ENCODE assay signal across 1 cellular context in genomic region chr1:154344977-154345837, GRCh38.
TF ChIP-seq lines count a peak whose summit lies in the region.

No MANE protein-coding gene starts in this region.

TF ChIP-seq in GM12878, 131 proteins besides CTCF, POLR2A, EP300 and RAD21 (continued from another document):
- TF ChIP-seq BHLHE40 (IDR thresholded peaks at IDR 0.05; ENCODE audit: borderline replicate concordance in 1 of 2, low read depth in 2 of 2, low read length in 1 of 2) (no peak), MTA3 (IDR thresholded peaks at IDR 0.05; ENCODE audit: borderline replicate concordance, low read length) (no peak), SREBF2 (IDR thresholded peaks at IDR 0.05; ENCODE audit: low read length) (no peak), TCF12 (IDR thresholded peaks at IDR 0.05; ENCODE audit: low read depth, low read length) (no peak), ZSCAN29 (IDR thresholded peaks at IDR 0.05) (no peak), CBFB (IDR thresholded peaks at IDR 0.05; ENCODE audit: low read depth) (no peak), MAX (IDR thresholded peaks at IDR 0.05; ENCODE audit: low read depth, low read length) (no peak), CREM (IDR thresholded peaks at IDR 0.05; ENCODE audit: low read depth) (no peak), GABPA (IDR thresholded peaks at IDR 0.05; ENCODE audit: low read depth) (no peak), ZBTB33 (IDR thresholded peaks at IDR 0.05) (no peak)
- TF ChIP-seq, protein P1, sequence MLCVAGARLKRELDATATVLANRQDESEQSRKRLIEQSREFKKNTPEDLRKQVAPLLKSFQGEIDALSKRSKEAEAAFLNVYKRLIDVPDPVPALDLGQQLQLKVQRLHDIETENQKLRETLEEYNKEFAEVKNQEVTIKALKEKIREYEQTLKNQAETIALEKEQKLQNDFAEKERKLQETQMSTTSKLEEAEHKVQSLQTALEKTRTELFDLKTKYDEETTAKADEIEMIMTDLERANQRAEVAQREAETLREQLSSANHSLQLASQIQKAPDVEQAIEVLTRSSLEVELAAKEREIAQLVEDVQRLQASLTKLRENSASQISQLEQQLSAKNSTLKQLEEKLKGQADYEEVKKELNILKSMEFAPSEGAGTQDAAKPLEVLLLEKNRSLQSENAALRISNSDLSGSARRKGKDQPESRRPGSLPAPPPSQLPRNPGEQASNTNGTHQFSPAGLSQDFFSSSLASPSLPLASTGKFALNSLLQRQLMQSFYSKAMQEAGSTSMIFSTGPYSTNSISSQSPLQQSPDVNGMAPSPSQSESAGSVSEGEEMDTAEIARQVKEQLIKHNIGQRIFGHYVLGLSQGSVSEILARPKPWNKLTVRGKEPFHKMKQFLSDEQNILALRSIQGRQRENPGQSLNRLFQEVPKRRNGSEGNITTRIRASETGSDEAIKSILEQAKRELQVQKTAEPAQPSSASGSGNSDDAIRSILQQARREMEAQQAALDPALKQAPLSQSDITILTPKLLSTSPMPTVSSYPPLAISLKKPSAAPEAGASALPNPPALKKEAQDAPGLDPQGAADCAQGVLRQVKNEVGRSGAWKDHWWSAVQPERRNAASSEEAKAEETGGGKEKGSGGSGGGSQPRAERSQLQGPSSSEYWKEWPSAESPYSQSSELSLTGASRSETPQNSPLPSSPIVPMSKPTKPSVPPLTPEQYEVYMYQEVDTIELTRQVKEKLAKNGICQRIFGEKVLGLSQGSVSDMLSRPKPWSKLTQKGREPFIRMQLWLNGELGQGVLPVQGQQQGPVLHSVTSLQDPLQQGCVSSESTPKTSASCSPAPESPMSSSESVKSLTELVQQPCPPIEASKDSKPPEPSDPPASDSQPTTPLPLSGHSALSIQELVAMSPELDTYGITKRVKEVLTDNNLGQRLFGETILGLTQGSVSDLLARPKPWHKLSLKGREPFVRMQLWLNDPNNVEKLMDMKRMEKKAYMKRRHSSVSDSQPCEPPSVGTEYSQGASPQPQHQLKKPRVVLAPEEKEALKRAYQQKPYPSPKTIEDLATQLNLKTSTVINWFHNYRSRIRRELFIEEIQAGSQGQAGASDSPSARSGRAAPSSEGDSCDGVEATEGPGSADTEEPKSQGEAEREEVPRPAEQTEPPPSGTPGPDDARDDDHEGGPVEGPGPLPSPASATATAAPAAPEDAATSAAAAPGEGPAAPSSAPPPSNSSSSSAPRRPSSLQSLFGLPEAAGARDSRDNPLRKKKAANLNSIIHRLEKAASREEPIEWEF (IDR thresholded peaks at IDR 0.05; ENCODE audit: insufficient replicate concordance, low read depth, low read length), result no peak
